Comparison of ENCODE assay signal across 8 cellular contexts in the genomic region with DNA sequence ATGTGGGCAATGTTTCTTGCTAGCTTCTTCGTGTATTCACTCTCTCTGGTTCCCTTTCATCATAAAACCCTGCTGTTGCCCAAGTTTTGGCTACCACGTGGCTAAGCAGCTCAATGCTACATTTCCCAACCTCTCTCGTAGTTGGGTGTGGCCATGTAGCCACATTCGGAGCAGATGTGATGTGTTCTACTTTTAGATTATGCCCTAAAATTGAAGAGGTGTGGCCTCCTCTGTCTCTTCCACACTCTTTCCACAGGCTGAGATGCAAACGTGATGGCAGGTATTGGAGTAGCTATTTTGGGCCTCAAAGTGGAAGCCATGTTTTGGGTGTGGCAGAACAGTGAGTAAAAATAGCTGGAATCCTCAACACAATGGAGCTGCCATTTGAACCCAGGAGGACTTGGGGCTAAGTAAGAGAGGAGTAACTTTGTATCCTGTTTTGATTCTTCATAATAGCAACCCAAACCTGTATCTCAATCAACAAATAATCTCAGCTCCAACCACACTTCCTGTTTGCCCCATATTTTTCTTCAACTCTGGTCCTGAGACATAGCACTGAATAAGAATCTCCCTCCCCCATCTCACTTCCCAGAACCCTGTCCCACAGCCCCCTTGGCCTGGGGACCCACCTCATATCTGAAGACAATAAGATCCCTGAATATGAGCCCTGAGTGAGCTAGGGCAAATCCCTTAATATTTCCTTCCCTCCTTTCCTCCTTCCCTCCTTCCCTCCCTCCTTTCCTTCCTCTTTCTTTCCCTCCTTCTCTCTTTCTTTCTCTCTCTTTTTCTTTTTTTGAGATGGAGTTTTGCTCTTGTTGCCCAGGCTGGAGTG. TPM values are rescaled to one million over a fixed set of nuclear protein-coding genes. Genes with fewer than 3 reads are reported as not detected.
DNase-seq lines count a peak whose midpoint lies in the region.
"Had no signal": no experiment of that assay in that cellular context is flagged by ENCODE, and none has a peak within 500 bp of the region (broad histone marks: within the 10 kb centered on the region; RNA-seq: fewer than 3 reads in every experiment).

No MANE protein-coding gene starts in this region.

- peak overlapping the region; percentile 19 to 74 (median 48) for H3K27ac Mint-ChIP-seq in immature natural killer cell

- peaks cover 0 to 7% (median 0%) of the 10 kb centered on the region in 3 donors for H3K36me3 Mint-ChIP-seq in immature natural killer cell

- no peaks in the 10 kb centered on the region for H3K9me3 Mint-ChIP-seq in immature natural killer cell

- DNase-seq in CD1c-positive myeloid dendritic cell (ENCODE audit: extremely low spot score): peak; percentile 92
- peak; percentile 93 for DNase-seq in SKM-1 (lab: John Stamatoyannopoulos, UW; ENCODE audit: unreplicated experiment)
- peak in 2 of 3 donors; percentile 20 for DNase-seq in immature natural killer cell
- no peak for DNase-seq in HuH-7.5 (ENCODE audit: low spot score)
- no peak for DNase-seq in NCI-H1436 (lab: John Stamatoyannopoulos, UW)
- no peak for DNase-seq in stimulated activated CD4-positive, alpha-beta T cell treated with anti-CD3 and anti-CD28 coated beads, Interleukin-2, amount 100 ng/mL, for 24 hours
- DNase-seq: DND-41, foreskin melanocyte had no signal

- peaks cover 19 to 24% of the 10 kb centered on the region in 2 donors for H3K4me1 Mint-ChIP-seq in immature natural killer cell

- peak overlapping the region; percentile 9 to 67 (median 58) for H3K4me3 Mint-ChIP-seq in immature natural killer cell

- peaks cover 0 to 4% (median 2%) of the 10 kb centered on the region in 3 donors for H3K27me3 Mint-ChIP-seq in immature natural killer cell (ENCODE audit: low read depth in 3 of 3)

RNA-seq across cellular contexts. Expression of a gene that starts 4.0 kb away (rescaled TPM):
- polyA plus RNA-seq in immature natural killer cell: not detected

RNA-seq across cellular contexts. Expression of a gene that starts 19.0 kb away (rescaled TPM):
- 10 to 100 TPM; 39.7 to 58.8 (median 40.8) TPM for polyA plus RNA-seq in immature natural killer cell

RNA-seq across cellular contexts. Expression of a gene that starts 28.1 kb away (rescaled TPM):
- polyA plus RNA-seq in immature natural killer cell: not detected

RNA-seq across cellular contexts. Expression of a gene that starts 40.3 kb away (rescaled TPM):
- polyA plus RNA-seq in immature natural killer cell: 10 to 100 TPM in 1 of 3 donors, 1 to 10 TPM in 1, under 1 TPM in 1; 0.49 to 15.2 (median 2.6) TPM

RNA-seq across cellular contexts. Expression of a gene that starts 42.9 kb away (rescaled TPM):
- 10 to 100 TPM; 18.8 to 52.2 (median 32.2) TPM for polyA plus RNA-seq in immature natural killer cell

Comparison
In these comparisons a context has a peak if more than half of its experiments do, and no peak if none do; other contexts are left out.
1. DNase-seq: peak in CD1c-positive myeloid dendritic cell (single experiment), SKM-1 (single experiment) and immature natural killer cell (2 of 3); none in HuH-7.5 (single experiment), NCI-H1436 (single experiment) and stimulated activated CD4-positive, alpha-beta T cell treated with anti-CD3 and anti-CD28 coated beads, Interleukin-2, amount 100 ng/mL, for 24 hours (0 of 2).